Comparison of ENCODE assay signal across 8 cellular contexts in genomic region chr11:13962198-13962561, GRCh38. TPM values are rescaled to one million over a fixed set of nuclear protein-coding genes. Genes with fewer than 3 reads are reported as not detected.
A peak's percentile ranks its signal among the peaks of the same experiment; 100 is the strongest.
DNase-seq lines count a peak whose midpoint lies in the region; ATAC-seq and TF ChIP-seq lines count a peak whose summit lies in the region.

No MANE protein-coding gene starts in this region.

- no peak overlapping the region for H2BK120ac ChIP-seq in H9 (ENCODE audit: low read depth, low read length, poor library complexity, severe bottlenecking)

- no peak overlapping the region for H3T11ph ChIP-seq in H9 (ENCODE audit: low read length)

- no peak overlapping the region for H3K23ac ChIP-seq in H9 (ENCODE audit: insufficient read length, low read depth, low read length)

- CTCF ChIA-PET in activated CD8-positive, alpha-beta T cell treated with anti-CD3 and anti-CD28 coated beads, Interleukin-2, amount 10 ng/mL, durations not matched to agents 7 days and 5 days (lab: Charles Lee) = interaction anchor here (0.6 to 5.8 kb wide), 10 partner anchors 9 to 493 kb away, joined by 3 to 37 read pairs (median 4); no protein-coding TSS in a partner anchor

- no peaks in the 10 kb centered on the region for H3K9me3 Mint-ChIP-seq in H9
- no peaks in the 10 kb centered on the region for H3K9me3 Mint-ChIP-seq in activated CD8-positive, alpha-beta T cell treated with anti-CD3 and anti-CD28 coated beads, Interleukin-2, amount 10 ng/mL, durations not matched to agents 7 days and 5 days (ENCODE audit: insufficient read depth)

- H3K27ac ChIP-seq in H9 (ENCODE audit: insufficient read length, low read depth, low read length) (no peak overlapping the region), iPS-18a (ENCODE audit: low read length) (no peak overlapping the region)

- H3K4me1 ChIP-seq in H9 (ENCODE audit: insufficient read depth, low read length) = no peaks in the 10 kb centered on the region
- H3K4me1 ChIP-seq in iPS-18a (ENCODE audit: control insufficient read depth, low read depth, low read length) = peaks cover 33% of the 10 kb centered on the region

- DNase-seq in H9 = no peak
- no peak for DNase-seq in activated CD8-positive, alpha-beta T cell treated with anti-CD3 and anti-CD28 coated beads, Interleukin-2, amount 10 ng/mL, durations not matched to agents 7 days and 5 days
- DNase-seq in skeletal muscle cell (ENCODE audit: low read depth) = no peak
- DNase-seq in activated CD4-positive, CD25-positive, alpha-beta regulatory T cell (lab: John Stamatoyannopoulos, UW) = no peak
- no peak for DNase-seq in stimulated activated CD4-positive, alpha-beta T cell treated with anti-CD3 and anti-CD28 coated beads, Interleukin-15, amount 100 ng/mL, for 24 hours
- no peak for DNase-seq in activated CD8-positive, alpha-beta memory T cell treated with anti-CD3 and anti-CD28 coated beads, Interleukin-2, amount 50 U/mL, for 4 hours

- no peak overlapping the region for H2AFZ ChIP-seq in H9 (ENCODE audit: low read length)

- H3K27me3 Mint-ChIP-seq in H9 (ENCODE audit: low read depth) = peaks cover 90% of the 10 kb centered on the region
- peaks cover 68% of the 10 kb centered on the region for H3K27me3 Mint-ChIP-seq in activated CD8-positive, alpha-beta T cell treated with anti-CD3 and anti-CD28 coated beads, Interleukin-2, amount 10 ng/mL, durations not matched to agents 7 days and 5 days (ENCODE audit: low read depth)

- no peak overlapping the region for H4K91ac ChIP-seq in H9 (ENCODE audit: insufficient read length, low read depth, low read length)

- H3K23me2 ChIP-seq in H9 (ENCODE audit: insufficient read length, low read depth, low read length, poor library complexity, severe bottlenecking) = peaks cover 24% of the 10 kb centered on the region

- H3K4me2 ChIP-seq in H9 (ENCODE audit: insufficient read depth, insufficient read length, low read length) = peak overlapping the region; percentile 77

- H3K4ac ChIP-seq in H9 (ENCODE audit: low read depth, low read length) = no peak overlapping the region

- no peak overlapping the region for H4K5ac ChIP-seq in H9 (ENCODE audit: insufficient read length, low read depth, low read length)

- H3K79me1 ChIP-seq in H9 (ENCODE audit: insufficient read depth, low read depth, low read length, poor library complexity, severe bottlenecking) = no peaks in the 10 kb centered on the region

- no peak overlapping the region for H3K14ac ChIP-seq in H9 (ENCODE audit: insufficient read depth, low read length)

- H3K4me3 ChIP-seq in iPS-18a (ENCODE audit: low read length) (peak overlapping the region; percentile 67), skeletal muscle cell (ENCODE audit: low read depth, low read length) (peak overlapping the region; percentile 27)

- no peak overlapping the region for H3K18ac ChIP-seq in H9 (ENCODE audit: insufficient read length, low read depth, low read length)

- no peak for TF ChIP-seq CTCF in H9 (conservative IDR thresholded peaks at IDR 0.05)

- H3K79me2 ChIP-seq in H9 (ENCODE audit: insufficient read depth, low read length) = no peaks in the 10 kb centered on the region

- H3K56ac ChIP-seq in H9 (ENCODE audit: insufficient read length, low read depth, low read length) = no peak overlapping the region

- H4K20me1 ChIP-seq in H9 (ENCODE audit: control insufficient read depth, insufficient read depth, insufficient read length) = no peaks in the 10 kb centered on the region

- H3K27me3 ChIP-seq in H9 (ENCODE audit: insufficient read depth, low read length) (peaks cover 48% of the 10 kb centered on the region), iPS-18a (ENCODE audit: control insufficient read depth, insufficient read depth, low read length) (peaks cover 84% of the 10 kb centered on the region)

- H3K9ac ChIP-seq in H9 (ENCODE audit: extremely low read depth, insufficient read length, low read length) = no peak overlapping the region
- H3K9ac ChIP-seq in iPS-18a (ENCODE audit: low read length) = no peak overlapping the region

- H2AK5ac ChIP-seq in H9 (ENCODE audit: insufficient read length, low read length) = no peak overlapping the region

- no peak overlapping the region for H2BK5ac ChIP-seq in H9 (ENCODE audit: insufficient read length, low read length)

- no peak for ATAC-seq in activated CD8-positive, alpha-beta T cell treated with anti-CD3 and anti-CD28 coated beads, Interleukin-2, amount 10 ng/mL, durations not matched to agents 7 days and 5 days
- no peak for ATAC-seq in GM18502 (IDR thresholded peaks at IDR 0.05; ENCODE audit: poor library complexity, unreplicated experiment)

- H3K9me3 ChIP-seq in H9 (ENCODE audit: control insufficient read depth, low read depth, low read length) = no peaks in the 10 kb centered on the region
- no peaks in the 10 kb centered on the region for H3K9me3 ChIP-seq in iPS-18a (ENCODE audit: control insufficient read depth, low read depth, low read length)

- no CpG with 5 or more reads among the region's 16 CpGs for WGBS in H9 (ENCODE audit: extremely low coverage, insufficient read length, low lambda C conversion rate)

- no peak overlapping the region for H2BK20ac ChIP-seq in H9 (ENCODE audit: low read depth, low read length, poor library complexity, severe bottlenecking)

- no peaks in the 10 kb centered on the region for H3K36me3 ChIP-seq in iPS-18a (ENCODE audit: control insufficient read depth, low read depth, low read length)

- H4K8ac ChIP-seq in H9 (replicated peaks; ENCODE audit: insufficient read length, low read depth, low read length) = no peak overlapping the region

- peak overlapping the region; percentile 50 to 77 for H3K4me3 Mint-ChIP-seq in H9
- peak overlapping the region; percentile 26 for H3K4me3 Mint-ChIP-seq in activated CD8-positive, alpha-beta T cell treated with anti-CD3 and anti-CD28 coated beads, Interleukin-2, amount 10 ng/mL, durations not matched to agents 7 days and 5 days

- H2BK15ac ChIP-seq in H9 (ENCODE audit: low read depth, low read length) = no peak overlapping the region

- H3K4me1 Mint-ChIP-seq in H9 = peaks cover 31 to 35% of the 10 kb centered on the region in 2 experiments
- H3K4me1 Mint-ChIP-seq in activated CD8-positive, alpha-beta T cell treated with anti-CD3 and anti-CD28 coated beads, Interleukin-2, amount 10 ng/mL, durations not matched to agents 7 days and 5 days (ENCODE audit: low read depth) = peaks cover 11% of the 10 kb centered on the region

- no peaks in the 10 kb centered on the region; a peak in 1 of 7 replicates for H3K36me3 Mint-ChIP-seq in H9 (ENCODE audit: insufficient read depth in 1 of 3, low read depth in 3 of 3)
- H3K36me3 Mint-ChIP-seq in activated CD8-positive, alpha-beta T cell treated with anti-CD3 and anti-CD28 coated beads, Interleukin-2, amount 10 ng/mL, durations not matched to agents 7 days and 5 days (ENCODE audit: low read depth) = no peaks in the 10 kb centered on the region

- POLR2A ChIA-PET in activated CD8-positive, alpha-beta T cell treated with anti-CD3 and anti-CD28 coated beads, Interleukin-2, amount 10 ng/mL, durations not matched to agents 7 days and 5 days (lab: Charles Lee) = no interaction called here

- no peak overlapping the region for H2BK12ac ChIP-seq in H9 (ENCODE audit: insufficient read length, low read depth, low read length)

- no peak overlapping the region for H3K27ac Mint-ChIP-seq in H9
- peak overlapping the region; percentile 14 for H3K27ac Mint-ChIP-seq in activated CD8-positive, alpha-beta T cell treated with anti-CD3 and anti-CD28 coated beads, Interleukin-2, amount 10 ng/mL, durations not matched to agents 7 days and 5 days

RNA-seq across cellular contexts. Expression of gene SPON1, which starts 0.3 kb away (rescaled TPM):
- total RNA-seq in H9 (2021) = 0.20 and 0.22 TPM in 2 replicates
- under 1 TPM; 0.42 to 0.47 TPM for total RNA-seq in activated CD8-positive, alpha-beta T cell treated with anti-CD3 and anti-CD28 coated beads, Interleukin-2, amount 10 ng/mL, durations not matched to agents 7 days and 5 days
